Comparison of ENCODE assay signal across 2 cellular contexts in the genomic region with DNA sequence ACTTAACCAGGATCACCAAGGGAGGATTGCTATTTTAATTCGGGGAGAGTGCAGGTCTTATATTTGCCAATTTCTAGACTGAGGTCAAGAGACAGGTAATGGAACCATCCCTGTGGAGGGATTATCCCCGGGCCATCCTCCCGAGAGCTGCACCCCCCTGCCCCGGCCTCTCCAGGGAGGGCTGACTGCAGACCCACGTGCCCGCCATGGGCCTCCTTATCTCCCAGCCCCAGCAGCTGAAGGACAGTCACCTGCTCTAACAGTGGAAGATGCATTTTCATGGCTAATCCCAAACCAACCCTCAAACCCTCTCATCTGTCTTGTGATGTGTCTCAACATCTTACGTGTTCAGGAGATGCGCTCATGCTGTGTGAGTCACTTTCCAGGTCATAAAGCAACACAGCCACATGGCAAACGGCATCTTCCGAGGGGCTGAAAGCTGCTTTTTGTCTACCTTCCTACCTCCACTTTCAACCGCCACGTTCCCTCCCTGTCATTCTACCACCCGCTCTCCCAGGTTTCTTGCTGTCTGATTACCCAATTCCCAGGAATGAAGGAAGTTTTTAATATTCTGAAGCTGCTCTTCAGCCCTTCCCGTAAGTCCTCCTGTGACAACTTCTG.
TF ChIP-seq lines count a peak whose summit lies in the region.

No MANE protein-coding gene starts in this region.

TF ChIP-seq in SK-N-SH treated with all-trans-retinoic acid at 6 μM for 48 hours, 23 proteins besides CTCF, POLR2A, EP300 and RAD21 (continued from another document):
- no peak for TF ChIP-seq CSDC2 (CRISPR knock-in tag; IDR thresholded peaks at IDR 0.05)
- TF ChIP-seq ZFP3 (CRISPR knock-in tag; IDR thresholded peaks at IDR 0.05), result no peak
- TF ChIP-seq ZNF8 (CRISPR knock-in tag; IDR thresholded peaks at IDR 0.05), result no peak
- TF ChIP-seq ISL1 (CRISPR knock-in tag; IDR thresholded peaks at IDR 0.05), result no peak
- no peak for TF ChIP-seq ARNTL (CRISPR knock-in tag; IDR thresholded peaks at IDR 0.05; ENCODE audit: borderline replicate concordance, low read depth)
- TF ChIP-seq, protein P1, sequence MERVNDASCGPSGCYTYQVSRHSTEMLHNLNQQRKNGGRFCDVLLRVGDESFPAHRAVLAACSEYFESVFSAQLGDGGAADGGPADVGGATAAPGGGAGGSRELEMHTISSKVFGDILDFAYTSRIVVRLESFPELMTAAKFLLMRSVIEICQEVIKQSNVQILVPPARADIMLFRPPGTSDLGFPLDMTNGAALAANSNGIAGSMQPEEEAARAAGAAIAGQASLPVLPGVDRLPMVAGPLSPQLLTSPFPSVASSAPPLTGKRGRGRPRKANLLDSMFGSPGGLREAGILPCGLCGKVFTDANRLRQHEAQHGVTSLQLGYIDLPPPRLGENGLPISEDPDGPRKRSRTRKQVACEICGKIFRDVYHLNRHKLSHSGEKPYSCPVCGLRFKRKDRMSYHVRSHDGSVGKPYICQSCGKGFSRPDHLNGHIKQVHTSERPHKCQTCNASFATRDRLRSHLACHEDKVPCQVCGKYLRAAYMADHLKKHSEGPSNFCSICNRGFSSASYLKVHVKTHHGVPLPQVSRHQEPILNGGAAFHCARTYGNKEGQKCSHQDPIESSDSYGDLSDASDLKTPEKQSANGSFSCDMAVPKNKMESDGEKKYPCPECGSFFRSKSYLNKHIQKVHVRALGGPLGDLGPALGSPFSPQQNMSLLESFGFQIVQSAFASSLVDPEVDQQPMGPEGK (CRISPR knock-in tag; IDR thresholded peaks at IDR 0.05; ENCODE audit: borderline replicate concordance), result no peak
- no peak for TF ChIP-seq OSR1 (CRISPR knock-in tag; IDR thresholded peaks at IDR 0.05)
- TF ChIP-seq, protein P2, sequence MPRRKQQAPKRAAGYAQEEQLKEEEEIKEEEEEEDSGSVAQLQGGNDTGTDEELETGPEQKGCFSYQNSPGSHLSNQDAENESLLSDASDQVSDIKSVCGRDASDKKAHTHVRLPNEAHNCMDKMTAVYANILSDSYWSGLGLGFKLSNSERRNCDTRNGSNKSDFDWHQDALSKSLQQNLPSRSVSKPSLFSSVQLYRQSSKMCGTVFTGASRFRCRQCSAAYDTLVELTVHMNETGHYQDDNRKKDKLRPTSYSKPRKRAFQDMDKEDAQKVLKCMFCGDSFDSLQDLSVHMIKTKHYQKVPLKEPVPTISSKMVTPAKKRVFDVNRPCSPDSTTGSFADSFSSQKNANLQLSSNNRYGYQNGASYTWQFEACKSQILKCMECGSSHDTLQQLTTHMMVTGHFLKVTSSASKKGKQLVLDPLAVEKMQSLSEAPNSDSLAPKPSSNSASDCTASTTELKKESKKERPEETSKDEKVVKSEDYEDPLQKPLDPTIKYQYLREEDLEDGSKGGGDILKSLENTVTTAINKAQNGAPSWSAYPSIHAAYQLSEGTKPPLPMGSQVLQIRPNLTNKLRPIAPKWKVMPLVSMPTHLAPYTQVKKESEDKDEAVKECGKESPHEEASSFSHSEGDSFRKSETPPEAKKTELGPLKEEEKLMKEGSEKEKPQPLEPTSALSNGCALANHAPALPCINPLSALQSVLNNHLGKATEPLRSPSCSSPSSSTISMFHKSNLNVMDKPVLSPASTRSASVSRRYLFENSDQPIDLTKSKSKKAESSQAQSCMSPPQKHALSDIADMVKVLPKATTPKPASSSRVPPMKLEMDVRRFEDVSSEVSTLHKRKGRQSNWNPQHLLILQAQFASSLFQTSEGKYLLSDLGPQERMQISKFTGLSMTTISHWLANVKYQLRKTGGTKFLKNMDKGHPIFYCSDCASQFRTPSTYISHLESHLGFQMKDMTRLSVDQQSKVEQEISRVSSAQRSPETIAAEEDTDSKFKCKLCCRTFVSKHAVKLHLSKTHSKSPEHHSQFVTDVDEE (CRISPR knock-in tag; IDR thresholded peaks at IDR 0.05), result no peak
- TF ChIP-seq SNAI2 (CRISPR knock-in tag; IDR thresholded peaks at IDR 0.05), result no peak
- TF ChIP-seq, protein P3, sequence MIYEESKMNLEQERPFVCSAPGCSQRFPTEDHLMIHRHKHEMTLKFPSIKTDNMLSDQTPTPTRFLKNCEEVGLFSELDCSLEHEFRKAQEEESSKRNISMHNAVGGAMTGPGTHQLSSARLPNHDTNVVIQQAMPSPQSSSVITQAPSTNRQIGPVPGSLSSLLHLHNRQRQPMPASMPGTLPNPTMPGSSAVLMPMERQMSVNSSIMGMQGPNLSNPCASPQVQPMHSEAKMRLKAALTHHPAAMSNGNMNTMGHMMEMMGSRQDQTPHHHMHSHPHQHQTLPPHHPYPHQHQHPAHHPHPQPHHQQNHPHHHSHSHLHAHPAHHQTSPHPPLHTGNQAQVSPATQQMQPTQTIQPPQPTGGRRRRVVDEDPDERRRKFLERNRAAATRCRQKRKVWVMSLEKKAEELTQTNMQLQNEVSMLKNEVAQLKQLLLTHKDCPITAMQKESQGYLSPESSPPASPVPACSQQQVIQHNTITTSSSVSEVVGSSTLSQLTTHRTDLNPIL (CRISPR knock-in tag; IDR thresholded peaks at IDR 0.05; ENCODE audit: low read depth), result no peak
TF ChIP-seq in SK-N-SH treated with all-trans-retinoic acid at 6 μM for 48 hours: peak in this region for 0.

TF ChIP-seq in WTC11, 78 proteins besides CTCF, POLR2A, EP300 and RAD21 (continued from another document):
- TF ChIP-seq, protein P4, sequence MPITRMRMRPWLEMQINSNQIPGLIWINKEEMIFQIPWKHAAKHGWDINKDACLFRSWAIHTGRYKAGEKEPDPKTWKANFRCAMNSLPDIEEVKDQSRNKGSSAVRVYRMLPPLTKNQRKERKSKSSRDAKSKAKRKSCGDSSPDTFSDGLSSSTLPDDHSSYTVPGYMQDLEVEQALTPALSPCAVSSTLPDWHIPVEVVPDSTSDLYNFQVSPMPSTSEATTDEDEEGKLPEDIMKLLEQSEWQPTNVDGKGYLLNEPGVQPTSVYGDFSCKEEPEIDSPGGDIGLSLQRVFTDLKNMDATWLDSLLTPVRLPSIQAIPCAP (CRISPR knock-in tag; IDR thresholded peaks at IDR 0.05), result no peak
- TF ChIP-seq SP1 (CRISPR knock-in tag; conservative IDR thresholded peaks at IDR 0.05) (no peak), ZNF121 (CRISPR knock-in tag; IDR thresholded peaks at IDR 0.05) (no peak), SOX15 (CRISPR knock-in tag; IDR thresholded peaks at IDR 0.05) (no peak), ESRRA (CRISPR knock-in tag; IDR thresholded peaks at IDR 0.05; ENCODE audit: borderline replicate concordance) (no peak)
- TF ChIP-seq, protein P5, sequence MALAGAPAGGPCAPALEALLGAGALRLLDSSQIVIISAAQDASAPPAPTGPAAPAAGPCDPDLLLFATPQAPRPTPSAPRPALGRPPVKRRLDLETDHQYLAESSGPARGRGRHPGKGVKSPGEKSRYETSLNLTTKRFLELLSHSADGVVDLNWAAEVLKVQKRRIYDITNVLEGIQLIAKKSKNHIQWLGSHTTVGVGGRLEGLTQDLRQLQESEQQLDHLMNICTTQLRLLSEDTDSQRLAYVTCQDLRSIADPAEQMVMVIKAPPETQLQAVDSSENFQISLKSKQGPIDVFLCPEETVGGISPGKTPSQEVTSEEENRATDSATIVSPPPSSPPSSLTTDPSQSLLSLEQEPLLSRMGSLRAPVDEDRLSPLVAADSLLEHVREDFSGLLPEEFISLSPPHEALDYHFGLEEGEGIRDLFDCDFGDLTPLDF (CRISPR knock-in tag; IDR thresholded peaks at IDR 0.05), result no peak
- TF ChIP-seq, protein P6, sequence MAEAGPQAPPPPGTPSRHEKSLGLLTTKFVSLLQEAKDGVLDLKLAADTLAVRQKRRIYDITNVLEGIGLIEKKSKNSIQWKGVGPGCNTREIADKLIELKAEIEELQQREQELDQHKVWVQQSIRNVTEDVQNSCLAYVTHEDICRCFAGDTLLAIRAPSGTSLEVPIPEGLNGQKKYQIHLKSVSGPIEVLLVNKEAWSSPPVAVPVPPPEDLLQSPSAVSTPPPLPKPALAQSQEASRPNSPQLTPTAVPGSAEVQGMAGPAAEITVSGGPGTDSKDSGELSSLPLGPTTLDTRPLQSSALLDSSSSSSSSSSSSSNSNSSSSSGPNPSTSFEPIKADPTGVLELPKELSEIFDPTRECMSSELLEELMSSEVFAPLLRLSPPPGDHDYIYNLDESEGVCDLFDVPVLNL (CRISPR knock-in tag; IDR thresholded peaks at IDR 0.05; ENCODE audit: borderline replicate concordance, low read depth), result no peak
